Comparison of ENCODE assay signal across 1 cellular context in the genomic region with DNA sequence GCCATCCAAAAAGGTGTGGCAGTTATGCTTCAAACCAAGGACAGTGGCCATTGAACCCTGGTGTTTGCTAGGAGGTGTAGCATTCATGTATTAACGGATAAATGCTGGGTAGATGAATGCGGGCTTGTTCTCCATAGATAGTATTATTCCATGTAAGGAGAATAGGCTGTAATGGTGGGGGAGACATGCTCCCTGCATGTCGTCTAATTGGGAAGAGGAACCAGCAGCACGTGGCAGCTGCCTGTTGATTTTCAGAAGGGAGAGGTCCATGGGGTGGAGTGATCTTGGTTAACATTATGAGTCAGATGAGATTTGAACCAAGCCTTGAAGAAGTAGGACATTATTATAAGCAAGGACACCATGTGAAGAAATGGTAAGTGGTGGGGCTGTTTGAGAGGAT.
TF ChIP-seq lines count a peak whose summit lies in the region.

No MANE protein-coding gene starts in this region.

TF ChIP-seq in K562, 482 proteins besides CTCF, POLR2A, EP300 and RAD21 (continued from another document and continues in another):
- TF ChIP-seq, protein P1, sequence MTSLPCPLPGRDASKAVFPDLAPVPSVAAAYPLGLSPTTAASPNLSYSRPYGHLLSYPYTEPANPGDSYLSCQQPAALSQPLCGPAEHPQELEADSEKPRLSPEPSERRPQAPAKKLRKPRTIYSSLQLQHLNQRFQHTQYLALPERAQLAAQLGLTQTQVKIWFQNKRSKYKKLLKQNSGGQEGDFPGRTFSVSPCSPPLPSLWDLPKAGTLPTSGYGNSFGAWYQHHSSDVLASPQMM (CRISPR knock-in tag; IDR thresholded peaks at IDR 0.05) = no peak
- TF ChIP-seq CREM (IDR thresholded peaks at IDR 0.05; ENCODE audit: low read depth) (no peak), POLR2AphosphoS2 (IDR thresholded peaks at IDR 0.05; ENCODE audit: low read length) (no peak), ZNF778 (CRISPR knock-in tag; IDR thresholded peaks at IDR 0.05) (no peak), ZNF766 (CRISPR knock-in tag; conservative IDR thresholded peaks at IDR 0.05) (no peak), GTF3C2 (IDR thresholded peaks at IDR 0.05; ENCODE audit: borderline replicate concordance, extremely low read depth, insufficient read length) (no peak), CBX8 (IDR thresholded peaks at IDR 0.05; ENCODE audit: borderline replicate concordance, extremely low read depth, low read depth, low read length, poor library complexity, severe bottlenecking) (no peak), MLX (CRISPR knock-in tag; conservative IDR thresholded peaks at IDR 0.05) (no peak), SIN3B (IDR thresholded peaks at IDR 0.05; ENCODE audit: low read depth) (no peak), DNMT1 (IDR thresholded peaks at IDR 0.05) (no peak), USF2 (CRISPR knock-in tag; IDR thresholded peaks at IDR 0.05) (0 out of 2 replicates have a peak, but pooled peaks have one; percentile 16), ARID4B (CRISPR knock-in tag; IDR thresholded peaks at IDR 0.05) (no peak), ZNF696 (CRISPR knock-in tag; conservative IDR thresholded peaks at IDR 0.05) (no peak), MNT (conservative IDR thresholded peaks at IDR 0.05) (peak; percentile 41 to 53; a peak in 2 of 4 replicates), FOXM1 (IDR thresholded peaks at IDR 0.05; ENCODE audit: low read depth) (no peak), FOXM1 (CRISPR knock-in tag; IDR thresholded peaks at IDR 0.05; ENCODE audit: low read depth) (no peak), HDAC3 (IDR thresholded peaks at IDR 0.05; ENCODE audit: borderline replicate concordance, partially characterized antibody) (no peak), JUN (IDR thresholded peaks at IDR 0.05; ENCODE audit: borderline replicate concordance, low read depth, low read length) (no peak), JUN (CRISPR knock-in tag; IDR thresholded peaks at IDR 0.05; ENCODE audit: borderline replicate concordance) (no peak)
- TF ChIP-seq, protein P2, sequence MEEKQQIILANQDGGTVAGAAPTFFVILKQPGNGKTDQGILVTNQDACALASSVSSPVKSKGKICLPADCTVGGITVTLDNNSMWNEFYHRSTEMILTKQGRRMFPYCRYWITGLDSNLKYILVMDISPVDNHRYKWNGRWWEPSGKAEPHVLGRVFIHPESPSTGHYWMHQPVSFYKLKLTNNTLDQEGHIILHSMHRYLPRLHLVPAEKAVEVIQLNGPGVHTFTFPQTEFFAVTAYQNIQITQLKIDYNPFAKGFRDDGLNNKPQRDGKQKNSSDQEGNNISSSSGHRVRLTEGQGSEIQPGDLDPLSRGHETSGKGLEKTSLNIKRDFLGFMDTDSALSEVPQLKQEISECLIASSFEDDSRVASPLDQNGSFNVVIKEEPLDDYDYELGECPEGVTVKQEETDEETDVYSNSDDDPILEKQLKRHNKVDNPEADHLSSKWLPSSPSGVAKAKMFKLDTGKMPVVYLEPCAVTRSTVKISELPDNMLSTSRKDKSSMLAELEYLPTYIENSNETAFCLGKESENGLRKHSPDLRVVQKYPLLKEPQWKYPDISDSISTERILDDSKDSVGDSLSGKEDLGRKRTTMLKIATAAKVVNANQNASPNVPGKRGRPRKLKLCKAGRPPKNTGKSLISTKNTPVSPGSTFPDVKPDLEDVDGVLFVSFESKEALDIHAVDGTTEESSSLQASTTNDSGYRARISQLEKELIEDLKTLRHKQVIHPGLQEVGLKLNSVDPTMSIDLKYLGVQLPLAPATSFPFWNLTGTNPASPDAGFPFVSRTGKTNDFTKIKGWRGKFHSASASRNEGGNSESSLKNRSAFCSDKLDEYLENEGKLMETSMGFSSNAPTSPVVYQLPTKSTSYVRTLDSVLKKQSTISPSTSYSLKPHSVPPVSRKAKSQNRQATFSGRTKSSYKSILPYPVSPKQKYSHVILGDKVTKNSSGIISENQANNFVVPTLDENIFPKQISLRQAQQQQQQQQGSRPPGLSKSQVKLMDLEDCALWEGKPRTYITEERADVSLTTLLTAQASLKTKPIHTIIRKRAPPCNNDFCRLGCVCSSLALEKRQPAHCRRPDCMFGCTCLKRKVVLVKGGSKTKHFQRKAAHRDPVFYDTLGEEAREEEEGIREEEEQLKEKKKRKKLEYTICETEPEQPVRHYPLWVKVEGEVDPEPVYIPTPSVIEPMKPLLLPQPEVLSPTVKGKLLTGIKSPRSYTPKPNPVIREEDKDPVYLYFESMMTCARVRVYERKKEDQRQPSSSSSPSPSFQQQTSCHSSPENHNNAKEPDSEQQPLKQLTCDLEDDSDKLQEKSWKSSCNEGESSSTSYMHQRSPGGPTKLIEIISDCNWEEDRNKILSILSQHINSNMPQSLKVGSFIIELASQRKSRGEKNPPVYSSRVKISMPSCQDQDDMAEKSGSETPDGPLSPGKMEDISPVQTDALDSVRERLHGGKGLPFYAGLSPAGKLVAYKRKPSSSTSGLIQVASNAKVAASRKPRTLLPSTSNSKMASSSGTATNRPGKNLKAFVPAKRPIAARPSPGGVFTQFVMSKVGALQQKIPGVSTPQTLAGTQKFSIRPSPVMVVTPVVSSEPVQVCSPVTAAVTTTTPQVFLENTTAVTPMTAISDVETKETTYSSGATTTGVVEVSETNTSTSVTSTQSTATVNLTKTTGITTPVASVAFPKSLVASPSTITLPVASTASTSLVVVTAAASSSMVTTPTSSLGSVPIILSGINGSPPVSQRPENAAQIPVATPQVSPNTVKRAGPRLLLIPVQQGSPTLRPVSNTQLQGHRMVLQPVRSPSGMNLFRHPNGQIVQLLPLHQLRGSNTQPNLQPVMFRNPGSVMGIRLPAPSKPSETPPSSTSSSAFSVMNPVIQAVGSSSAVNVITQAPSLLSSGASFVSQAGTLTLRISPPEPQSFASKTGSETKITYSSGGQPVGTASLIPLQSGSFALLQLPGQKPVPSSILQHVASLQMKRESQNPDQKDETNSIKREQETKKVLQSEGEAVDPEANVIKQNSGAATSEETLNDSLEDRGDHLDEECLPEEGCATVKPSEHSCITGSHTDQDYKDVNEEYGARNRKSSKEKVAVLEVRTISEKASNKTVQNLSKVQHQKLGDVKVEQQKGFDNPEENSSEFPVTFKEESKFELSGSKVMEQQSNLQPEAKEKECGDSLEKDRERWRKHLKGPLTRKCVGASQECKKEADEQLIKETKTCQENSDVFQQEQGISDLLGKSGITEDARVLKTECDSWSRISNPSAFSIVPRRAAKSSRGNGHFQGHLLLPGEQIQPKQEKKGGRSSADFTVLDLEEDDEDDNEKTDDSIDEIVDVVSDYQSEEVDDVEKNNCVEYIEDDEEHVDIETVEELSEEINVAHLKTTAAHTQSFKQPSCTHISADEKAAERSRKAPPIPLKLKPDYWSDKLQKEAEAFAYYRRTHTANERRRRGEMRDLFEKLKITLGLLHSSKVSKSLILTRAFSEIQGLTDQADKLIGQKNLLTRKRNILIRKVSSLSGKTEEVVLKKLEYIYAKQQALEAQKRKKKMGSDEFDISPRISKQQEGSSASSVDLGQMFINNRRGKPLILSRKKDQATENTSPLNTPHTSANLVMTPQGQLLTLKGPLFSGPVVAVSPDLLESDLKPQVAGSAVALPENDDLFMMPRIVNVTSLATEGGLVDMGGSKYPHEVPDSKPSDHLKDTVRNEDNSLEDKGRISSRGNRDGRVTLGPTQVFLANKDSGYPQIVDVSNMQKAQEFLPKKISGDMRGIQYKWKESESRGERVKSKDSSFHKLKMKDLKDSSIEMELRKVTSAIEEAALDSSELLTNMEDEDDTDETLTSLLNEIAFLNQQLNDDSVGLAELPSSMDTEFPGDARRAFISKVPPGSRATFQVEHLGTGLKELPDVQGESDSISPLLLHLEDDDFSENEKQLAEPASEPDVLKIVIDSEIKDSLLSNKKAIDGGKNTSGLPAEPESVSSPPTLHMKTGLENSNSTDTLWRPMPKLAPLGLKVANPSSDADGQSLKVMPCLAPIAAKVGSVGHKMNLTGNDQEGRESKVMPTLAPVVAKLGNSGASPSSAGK (IDR thresholded peaks at IDR 0.05) = peak; percentile 63; the same call in 1 of the 2 replicates
- TF ChIP-seq, protein P3, sequence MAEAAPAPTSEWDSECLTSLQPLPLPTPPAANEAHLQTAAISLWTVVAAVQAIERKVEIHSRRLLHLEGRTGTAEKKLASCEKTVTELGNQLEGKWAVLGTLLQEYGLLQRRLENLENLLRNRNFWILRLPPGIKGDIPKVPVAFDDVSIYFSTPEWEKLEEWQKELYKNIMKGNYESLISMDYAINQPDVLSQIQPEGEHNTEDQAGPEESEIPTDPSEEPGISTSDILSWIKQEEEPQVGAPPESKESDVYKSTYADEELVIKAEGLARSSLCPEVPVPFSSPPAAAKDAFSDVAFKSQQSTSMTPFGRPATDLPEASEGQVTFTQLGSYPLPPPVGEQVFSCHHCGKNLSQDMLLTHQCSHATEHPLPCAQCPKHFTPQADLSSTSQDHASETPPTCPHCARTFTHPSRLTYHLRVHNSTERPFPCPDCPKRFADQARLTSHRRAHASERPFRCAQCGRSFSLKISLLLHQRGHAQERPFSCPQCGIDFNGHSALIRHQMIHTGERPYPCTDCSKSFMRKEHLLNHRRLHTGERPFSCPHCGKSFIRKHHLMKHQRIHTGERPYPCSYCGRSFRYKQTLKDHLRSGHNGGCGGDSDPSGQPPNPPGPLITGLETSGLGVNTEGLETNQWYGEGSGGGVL (CRISPR knock-in tag; IDR thresholded peaks at IDR 0.05) = no peak
- TF ChIP-seq, protein P4, sequence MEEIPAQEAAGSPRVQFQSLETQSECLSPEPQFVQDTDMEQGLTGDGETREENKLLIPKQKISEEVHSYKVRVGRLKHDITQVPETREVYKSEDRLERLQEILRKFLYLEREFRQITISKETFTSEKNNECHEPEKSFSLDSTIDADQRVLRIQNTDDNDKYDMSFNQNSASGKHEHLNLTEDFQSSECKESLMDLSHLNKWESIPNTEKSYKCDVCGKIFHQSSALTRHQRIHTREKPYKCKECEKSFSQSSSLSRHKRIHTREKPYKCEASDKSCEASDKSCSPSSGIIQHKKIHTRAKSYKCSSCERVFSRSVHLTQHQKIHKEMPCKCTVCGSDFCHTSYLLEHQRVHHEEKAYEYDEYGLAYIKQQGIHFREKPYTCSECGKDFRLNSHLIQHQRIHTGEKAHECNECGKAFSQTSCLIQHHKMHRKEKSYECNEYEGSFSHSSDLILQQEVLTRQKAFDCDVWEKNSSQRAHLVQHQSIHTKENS (CRISPR knock-in tag; IDR thresholded peaks at IDR 0.05) = no peak
